Comparison of ENCODE assay signal across 7 cellular contexts in genomic region chr15:32342268-32342667, GRCh38.
DNase-seq lines count a peak whose midpoint lies in the region; ATAC-seq, FAIRE-seq and TF ChIP-seq lines count a peak whose summit lies in the region.
"Not testable (repeated sequence)": the region's sequence is repeated elsewhere in the genome, so short reads cannot be mapped to it uniquely, and the experiment has no call there.

No MANE protein-coding gene starts in this region.

- H4K20me1 ChIP-seq in GM23338 (replicated peaks; ENCODE audit: insufficient read depth); HepG2 (ENCODE audit: insufficient read depth, low read length): not testable (repeated sequence)

- H3K4me2 ChIP-seq in GM23338; HepG2 (ENCODE audit: low read depth, low read length): not testable (repeated sequence)

- peaks cover 14% of the 10 kb centered on the region for H3K27me3 ChIP-seq in GM23338 (ENCODE audit: insufficient read depth)
- not testable (repeated sequence) for H3K27me3 ChIP-seq in HepG2 (ENCODE audit: control insufficient read depth in 1 of 2, insufficient read depth in 2 of 2, low read length in 2 of 2)

- not testable (repeated sequence) for H3K4me3 ChIP-seq in GM23338
- H3K4me3 ChIP-seq in HepG2 (replicated peaks in 1 of 3; ENCODE audit: insufficient read depth in 1 of 3, low read depth in 2 of 3, low read length in 3 of 3): peak overlapping the region in 1 of 3 experiments; percentile 36; a peak in 3 of 6 replicates

- H3K4me1 Mint-ChIP-seq in GM23338; activated T-helper 17 cell treated with anti-CD3 and anti-CD28 coated beads, Interleukin-2, amount 50 U/mL, for 72 hours; glutamatergic neuron (ENCODE audit: low read depth, unreplicated experiment); natural killer cell; stimulated activated effector memory CD8-positive, alpha-beta T cell treated with anti-CD3 and anti-CD28 coated beads, Interleukin-12 subunit alpha, Interleukin-12 subunit beta, amount 100 ng/mL, for 72 hours: not testable (repeated sequence)

- not testable (repeated sequence) for H3K4me3 Mint-ChIP-seq in GM23338; activated T-helper 17 cell treated with anti-CD3 and anti-CD28 coated beads, Interleukin-2, amount 50 U/mL, for 72 hours; glutamatergic neuron (ENCODE audit: unreplicated experiment); natural killer cell; stimulated activated effector memory CD8-positive, alpha-beta T cell treated with anti-CD3 and anti-CD28 coated beads, Interleukin-12 subunit alpha, Interleukin-12 subunit beta, amount 100 ng/mL, for 72 hours

- TF ChIP-seq POLR2A in HepG2 (IDR thresholded peaks at IDR 0.05; ENCODE audit: insufficient read depth in 1 of 2, low read depth in 2 of 2, low read length in 2 of 2): not testable (repeated sequence)

- H3K36me3 ChIP-seq in GM23338 (ENCODE audit: insufficient read depth); HepG2 (replicated peaks in 1 of 2; ENCODE audit: control insufficient read depth in 1 of 2, insufficient read depth in 2 of 2, low read length in 2 of 2): not testable (repeated sequence)

- TSS peak; percentile 47 for BruUV-seq in HepG2 (replicated peaks; lab: Mats Ljungman, UMichigan)

- not testable (repeated sequence) for H3K36me3 Mint-ChIP-seq in GM23338 (ENCODE audit: low read depth); activated T-helper 17 cell treated with anti-CD3 and anti-CD28 coated beads, Interleukin-2, amount 50 U/mL, for 72 hours (ENCODE audit: low read depth); glutamatergic neuron (ENCODE audit: unreplicated experiment); natural killer cell; stimulated activated effector memory CD8-positive, alpha-beta T cell treated with anti-CD3 and anti-CD28 coated beads, Interleukin-12 subunit alpha, Interleukin-12 subunit beta, amount 100 ng/mL, for 72 hours

- not testable (repeated sequence) for H3K79me2 ChIP-seq in GM23338 (replicated peaks; ENCODE audit: insufficient read depth); HepG2 (ENCODE audit: insufficient read depth, low read length)

- not testable (repeated sequence) for H3F3A ChIP-seq in GM23338 (replicated peaks; ENCODE audit: low read depth)

- ATAC-seq in GM23338 (peak; percentile 4), SK-N-SH treated with all-trans-retinoic acid at 6 μM for 48 hours (peak; percentile 52), HepG2 (peak; percentile 46), natural killer cell (peak in 2 of 3 donors; percentile 5 to 13)
- peak; percentile 18 for ATAC-seq in activated T-helper 17 cell treated with anti-CD3 and anti-CD28 coated beads, Interleukin-2, amount 50 U/mL, for 72 hours (replicated peaks)
- ATAC-seq in stimulated activated effector memory CD8-positive, alpha-beta T cell treated with anti-CD3 and anti-CD28 coated beads, Interleukin-12 subunit alpha, Interleukin-12 subunit beta, amount 100 ng/mL, for 72 hours: peak; percentile 28

- DNase-seq in GM23338 (ENCODE audit: low spot score); HepG2 (ENCODE audit: low spot score); natural killer cell; stimulated activated effector memory CD8-positive, alpha-beta T cell treated with anti-CD3 and anti-CD28 coated beads, Interleukin-12 subunit alpha, Interleukin-12 subunit beta, amount 100 ng/mL, for 72 hours (ENCODE audit: low spot score in 2 of 2): not testable (repeated sequence)
- DNase-seq in glutamatergic neuron: peak; percentile 8

- H2AFZ ChIP-seq in GM23338; HepG2 (ENCODE audit: low read length): not testable (repeated sequence)

- POLR2A ChIA-PET in HepG2 (lab: Yijun Ruan, JAX): not testable (repeated sequence)

- not testable (repeated sequence) for H3K27me3 Mint-ChIP-seq in GM23338 (ENCODE audit: insufficient read depth, low read depth, poor library complexity); activated T-helper 17 cell treated with anti-CD3 and anti-CD28 coated beads, Interleukin-2, amount 50 U/mL, for 72 hours; glutamatergic neuron (ENCODE audit: unreplicated experiment); natural killer cell (ENCODE audit: low read depth in 2 of 2)

- H3K27ac Mint-ChIP-seq in GM23338; activated T-helper 17 cell treated with anti-CD3 and anti-CD28 coated beads, Interleukin-2, amount 50 U/mL, for 72 hours; glutamatergic neuron (ENCODE audit: unreplicated experiment); natural killer cell; stimulated activated effector memory CD8-positive, alpha-beta T cell treated with anti-CD3 and anti-CD28 coated beads, Interleukin-12 subunit alpha, Interleukin-12 subunit beta, amount 100 ng/mL, for 72 hours: not testable (repeated sequence)

- CTCF ChIA-PET in HepG2 (lab: Yijun Ruan, JAX; ENCODE audit: low intra/inter-chr PET ratio, low total read pairs): not testable (repeated sequence)

- H3K9me3 ChIP-seq in HepG2 (ENCODE audit: low read length): not testable (repeated sequence)

- H3K9me3 Mint-ChIP-seq in GM23338; activated T-helper 17 cell treated with anti-CD3 and anti-CD28 coated beads, Interleukin-2, amount 50 U/mL, for 72 hours; glutamatergic neuron (ENCODE audit: unreplicated experiment); natural killer cell; stimulated activated effector memory CD8-positive, alpha-beta T cell treated with anti-CD3 and anti-CD28 coated beads, Interleukin-12 subunit alpha, Interleukin-12 subunit beta, amount 100 ng/mL, for 72 hours: not testable (repeated sequence)

- H3K27ac ChIP-seq in GM23338 (ENCODE audit: low read depth); HepG2 (ENCODE audit: extremely low read length, insufficient read depth, low read length): not testable (repeated sequence)

- H3K9me2 ChIP-seq in GM23338 (ENCODE audit: insufficient read depth): not testable (repeated sequence)

- TF ChIP-seq EP300 in HepG2 (IDR thresholded peaks at IDR 0.05; ENCODE audit: low read depth in 2 of 2, low read length in 2 of 2); HepG2 (CRISPR knock-in tag; IDR thresholded peaks at IDR 0.05; ENCODE audit: borderline replicate concordance): not testable (repeated sequence)

- WGBS in HepG2 (ENCODE audit: low lambda C conversion rate): no CpG with 5 or more reads among the region's 39 CpGs

- intact Hi-C loops in HepG2 (cut with micrococcal nuclease; ENCODE audit: unreplicated experiment); natural killer cell (cut with micrococcal nuclease): not testable (repeated sequence)

- not testable (repeated sequence) for TF ChIP-seq RAD21 in HepG2 (CRISPR knock-in tag; IDR thresholded peaks at IDR 0.05)

- in situ Hi-C loops in HepG2 (cut with HindIII; ENCODE audit: extremely low pct_ligation_motif_present, low pct_unique_long_range_greater_than_20kb): not testable (repeated sequence)

- not testable (repeated sequence) for H3K9ac ChIP-seq in HepG2 (ENCODE audit: insufficient read depth, low read depth, low read length)

- not testable (repeated sequence) for FAIRE-seq in HepG2 (lab: Jason Lieb, UNC)

- not testable (repeated sequence) for TF ChIP-seq CTCF in GM23338 (conservative IDR thresholded peaks at IDR 0.05; ENCODE audit: low read depth in 2 of 2); glutamatergic neuron (IDR thresholded peaks at IDR 0.05; ENCODE audit: partially characterized antibody, unreplicated experiment); HepG2 (CRISPR knock-in tag; IDR thresholded peaks at IDR 0.05); natural killer cell (IDR thresholded peaks at IDR 0.05)

- H3K4me1 ChIP-seq in GM23338 (ENCODE audit: insufficient read depth); HepG2 (ENCODE audit: insufficient read depth, low read length): not testable (repeated sequence)

TF ChIP-seq in HepG2, 621 proteins besides CTCF, POLR2A, EP300 and RAD21:
- TF ChIP-seq SAP130 (CRISPR knock-in tag; IDR thresholded peaks at IDR 0.05; ENCODE audit: low read depth): 0 out of 2 replicates have a peak, but pooled peaks have one; percentile 8
- 0 out of 2 replicates have a peak, but pooled peaks have one; percentile 10 for TF ChIP-seq ZNF777 (CRISPR knock-in tag; IDR thresholded peaks at IDR 0.05)
- 0 out of 2 replicates have a peak, but pooled peaks have one; percentile 17 for TF ChIP-seq PHF8 (CRISPR knock-in tag; IDR thresholded peaks at IDR 0.05)
